8 cellular contexts compared by ENCODE assay signal in genomic region chr12:76033116-76034001, GRCh38. TPM values are rescaled to one million over a fixed set of nuclear protein-coding genes. Genes with fewer than 3 reads are reported as not detected.
DNase-seq lines count a peak whose midpoint lies in the region; ATAC-seq and TF ChIP-seq lines count a peak whose summit lies in the region.

No MANE protein-coding gene starts in this region.

- in situ Hi-C loops in astrocyte of the spinal cord (cut with HindIII; ENCODE audit: low sequenced_read_pairs) = no loop called here

- CTCF ChIA-PET in activated naive CD4-positive, alpha-beta T cell treated with anti-CD3 and anti-CD28 coated beads, Interleukin-2, amount 10 ng/mL, durations not matched to agents 7 days and 5 days (lab: Charles Lee) = interaction anchor here (0.6 to 6.7 kb wide), 7 partner anchors 12 to 548 kb away, joined by 3 to 81 read pairs (median 3); no protein-coding TSS in a partner anchor
- CTCF ChIA-PET in activated naive CD4-positive, alpha-beta T cell treated with anti-CD3 and anti-CD28 coated beads for 36 hours (lab: Charles Lee) = interaction anchor here (0.7 to 2.6 kb wide), 10 partner anchors 13 to 553 kb away, joined by 3 to 15 read pairs (median 5); no protein-coding TSS in a partner anchor

- H3K36me3 ChIP-seq in liver (ENCODE audit: control insufficient read depth in 4 of 4, insufficient read depth in 3 of 4, low read depth in 1 of 4, low read length in 3 of 4) = no peaks in the 10 kb centered on the region
- H3K36me3 ChIP-seq in mucosa of descending colon (ENCODE audit: low read depth) = no peaks in the 10 kb centered on the region

- TF ChIP-seq CTCF in astrocyte of the spinal cord (IDR thresholded peaks at IDR 0.05; ENCODE audit: low read depth, low read length) (no peak), liver (IDR thresholded peaks at IDR 0.05; ENCODE audit: low read depth, low read length, missing input control) (no peak), type B pancreatic cell (conservative IDR thresholded peaks at IDR 0.05) (no peak), mucosa of descending colon (IDR thresholded peaks at IDR 0.05) (no peak)

- H3K4me1 ChIP-seq in liver (ENCODE audit: control insufficient read depth in 4 of 4, insufficient read depth in 4 of 4, low read length in 3 of 4) (peaks cover 0 to 11% (median 4%) of the 10 kb centered on the region in 4 donors), mucosa of descending colon (ENCODE audit: low read depth) (peaks cover 9% of the 10 kb centered on the region)

- H3K4me3 Mint-ChIP-seq in activated naive CD4-positive, alpha-beta T cell treated with anti-CD3 and anti-CD28 coated beads, Interleukin-2, amount 10 ng/mL, durations not matched to agents 7 days and 5 days = peak overlapping the region; percentile 84
- H3K4me3 Mint-ChIP-seq in activated naive CD4-positive, alpha-beta T cell treated with anti-CD3 and anti-CD28 coated beads for 36 hours = no peak overlapping the region
- H3K4me3 Mint-ChIP-seq in type B pancreatic cell = peak overlapping the region; percentile 94

- no peak overlapping the region for H3K27ac Mint-ChIP-seq in activated naive CD4-positive, alpha-beta T cell treated with anti-CD3 and anti-CD28 coated beads, Interleukin-2, amount 10 ng/mL, durations not matched to agents 7 days and 5 days
- H3K27ac Mint-ChIP-seq in activated naive CD4-positive, alpha-beta T cell treated with anti-CD3 and anti-CD28 coated beads for 36 hours = no peak overlapping the region
- peak overlapping the region; percentile 94 for H3K27ac Mint-ChIP-seq in type B pancreatic cell

- no peaks in the 10 kb centered on the region for H3K27me3 ChIP-seq in liver (ENCODE audit: control insufficient read depth in 4 of 4, insufficient read depth in 4 of 4, low read length in 3 of 4)

- TF ChIP-seq RAD21 in liver (IDR thresholded peaks at IDR 0.05) = no peak

- WGBS in liver = 84% methylated on average over 4 of the region's 4 CpGs

- peak overlapping the region; percentile 96 to 99 for H3K27ac ChIP-seq in liver (ENCODE audit: low read depth in 1 of 2, low read length in 2 of 2)

- no peak for DNase-seq in activated naive CD4-positive, alpha-beta T cell treated with anti-CD3 and anti-CD28 coated beads, Interleukin-2, amount 10 ng/mL, durations not matched to agents 7 days and 5 days
- no peak for DNase-seq in activated naive CD4-positive, alpha-beta T cell treated with anti-CD3 and anti-CD28 coated beads for 36 hours
- DNase-seq in astrocyte of the spinal cord (ENCODE audit: low read depth, low spot score) = peak; percentile 45
- no peak for DNase-seq in type B pancreatic cell (ENCODE audit: extremely low spot score, unreplicated experiment)
- DNase-seq in pons (ENCODE audit: low spot score) = no peak
- DNase-seq in mucosa of descending colon = no peak

- H3K27me3 Mint-ChIP-seq in activated naive CD4-positive, alpha-beta T cell treated with anti-CD3 and anti-CD28 coated beads, Interleukin-2, amount 10 ng/mL, durations not matched to agents 7 days and 5 days = peaks cover 33% of the 10 kb centered on the region
- no peaks in the 10 kb centered on the region for H3K27me3 Mint-ChIP-seq in activated naive CD4-positive, alpha-beta T cell treated with anti-CD3 and anti-CD28 coated beads for 36 hours (ENCODE audit: low read depth)
- H3K27me3 Mint-ChIP-seq in type B pancreatic cell = no peaks in the 10 kb centered on the region

- H3K9me3 Mint-ChIP-seq in activated naive CD4-positive, alpha-beta T cell treated with anti-CD3 and anti-CD28 coated beads, Interleukin-2, amount 10 ng/mL, durations not matched to agents 7 days and 5 days = no peaks in the 10 kb centered on the region
- no peaks in the 10 kb centered on the region for H3K9me3 Mint-ChIP-seq in activated naive CD4-positive, alpha-beta T cell treated with anti-CD3 and anti-CD28 coated beads for 36 hours
- H3K9me3 Mint-ChIP-seq in type B pancreatic cell = no peaks in the 10 kb centered on the region

- peaks cover 2% of the 10 kb centered on the region for H3K36me3 Mint-ChIP-seq in activated naive CD4-positive, alpha-beta T cell treated with anti-CD3 and anti-CD28 coated beads, Interleukin-2, amount 10 ng/mL, durations not matched to agents 7 days and 5 days
- peaks cover 5% of the 10 kb centered on the region for H3K36me3 Mint-ChIP-seq in activated naive CD4-positive, alpha-beta T cell treated with anti-CD3 and anti-CD28 coated beads for 36 hours (ENCODE audit: low read depth)
- H3K36me3 Mint-ChIP-seq in type B pancreatic cell = peaks cover 28% of the 10 kb centered on the region

- no peak for ATAC-seq in mucosa of descending colon
- no peak for ATAC-seq in HG03460 (IDR thresholded peaks at IDR 0.05; ENCODE audit: unreplicated experiment)

- intact Hi-C loops in activated naive CD4-positive, alpha-beta T cell treated with anti-CD3 and anti-CD28 coated beads for 36 hours (cut with micrococcal nuclease) = loop anchor here (5.0 kb wide), 2 partner anchors 391 to 1346 kb away; no protein-coding TSS in a partner anchor
- intact Hi-C loops in mucosa of descending colon (cut with DNase I, micrococcal nuclease) = loop anchor here in 1 of 2 donors (10.0 kb wide), 1 partner anchor 509 kb away; no protein-coding TSS in a partner anchor

- peaks cover 32% of the 10 kb centered on the region for H3K4me1 Mint-ChIP-seq in activated naive CD4-positive, alpha-beta T cell treated with anti-CD3 and anti-CD28 coated beads, Interleukin-2, amount 10 ng/mL, durations not matched to agents 7 days and 5 days
- H3K4me1 Mint-ChIP-seq in activated naive CD4-positive, alpha-beta T cell treated with anti-CD3 and anti-CD28 coated beads for 36 hours (ENCODE audit: low read depth) = peaks cover 35% of the 10 kb centered on the region
- H3K4me1 Mint-ChIP-seq in type B pancreatic cell (ENCODE audit: unreplicated experiment) = peaks cover 41% of the 10 kb centered on the region

- H3K9ac ChIP-seq in liver (ENCODE audit: low read depth in 1 of 2, low read length in 2 of 2) = peak overlapping the region in 1 of 2 donors; percentile 97

- H3K4me3 ChIP-seq in astrocyte of the spinal cord (ENCODE audit: low read depth, low read length) (peak overlapping the region; percentile 98), liver (ENCODE audit: low read depth in 1 of 3, low read length in 3 of 3) (peak overlapping the region; percentile 10 to 84 (median 80)), mucosa of descending colon (no peak overlapping the region)

- H3K9me3 ChIP-seq in liver (ENCODE audit: control insufficient read depth in 4 of 4, low read length in 3 of 4) = no peaks in the 10 kb centered on the region
- H3K9me3 ChIP-seq in mucosa of descending colon = no peaks in the 10 kb centered on the region

TF ChIP-seq in liver, 16 proteins besides CTCF, POLR2A, EP300 and RAD21:
- no peak for TF ChIP-seq HNF4G (IDR thresholded peaks at IDR 0.05)
- TF ChIP-seq EGR1 (IDR thresholded peaks at IDR 0.05; ENCODE audit: low read depth in 2 of 2) = no peak
- TF ChIP-seq NR2F2 (IDR thresholded peaks at IDR 0.05) = no peak
- no peak for TF ChIP-seq YY1 (IDR thresholded peaks at IDR 0.05)
- no peak for TF ChIP-seq TAF1 (conservative IDR thresholded peaks at IDR 0.05)
- no peak for TF ChIP-seq RXRA (IDR thresholded peaks at IDR 0.05)
- no peak for TF ChIP-seq JUND (IDR thresholded peaks at IDR 0.05)
- TF ChIP-seq, protein P1, sequence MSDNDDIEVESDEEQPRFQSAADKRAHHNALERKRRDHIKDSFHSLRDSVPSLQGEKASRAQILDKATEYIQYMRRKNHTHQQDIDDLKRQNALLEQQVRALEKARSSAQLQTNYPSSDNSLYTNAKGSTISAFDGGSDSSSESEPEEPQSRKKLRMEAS (IDR thresholded peaks at IDR 0.05) = no peak
- no peak for TF ChIP-seq FOXA1 (IDR thresholded peaks at IDR 0.05)
- TF ChIP-seq, protein P2, sequence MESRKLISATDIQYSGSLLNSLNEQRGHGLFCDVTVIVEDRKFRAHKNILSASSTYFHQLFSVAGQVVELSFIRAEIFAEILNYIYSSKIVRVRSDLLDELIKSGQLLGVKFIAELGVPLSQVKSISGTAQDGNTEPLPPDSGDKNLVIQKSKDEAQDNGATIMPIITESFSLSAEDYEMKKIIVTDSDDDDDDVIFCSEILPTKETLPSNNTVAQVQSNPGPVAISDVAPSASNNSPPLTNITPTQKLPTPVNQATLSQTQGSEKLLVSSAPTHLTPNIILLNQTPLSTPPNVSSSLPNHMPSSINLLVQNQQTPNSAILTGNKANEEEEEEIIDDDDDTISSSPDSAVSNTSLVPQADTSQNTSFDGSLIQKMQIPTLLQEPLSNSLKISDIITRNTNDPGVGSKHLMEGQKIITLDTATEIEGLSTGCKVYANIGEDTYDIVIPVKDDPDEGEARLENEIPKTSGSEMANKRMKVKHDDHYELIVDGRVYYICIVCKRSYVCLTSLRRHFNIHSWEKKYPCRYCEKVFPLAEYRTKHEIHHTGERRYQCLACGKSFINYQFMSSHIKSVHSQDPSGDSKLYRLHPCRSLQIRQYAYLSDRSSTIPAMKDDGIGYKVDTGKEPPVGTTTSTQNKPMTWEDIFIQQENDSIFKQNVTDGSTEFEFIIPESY (IDR thresholded peaks at IDR 0.05) = no peak
- no peak for TF ChIP-seq SP1 (IDR thresholded peaks at IDR 0.05)
- no peak for TF ChIP-seq GABPA (IDR thresholded peaks at IDR 0.05 in 1 of 2, conservative IDR thresholded peaks at IDR 0.05 in 1 of 2)
- TF ChIP-seq HNF4A (conservative IDR thresholded peaks at IDR 0.05) = no peak
- TF ChIP-seq, protein P3, sequence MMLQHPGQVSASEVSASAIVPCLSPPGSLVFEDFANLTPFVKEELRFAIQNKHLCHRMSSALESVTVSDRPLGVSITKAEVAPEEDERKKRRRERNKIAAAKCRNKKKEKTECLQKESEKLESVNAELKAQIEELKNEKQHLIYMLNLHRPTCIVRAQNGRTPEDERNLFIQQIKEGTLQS (IDR thresholded peaks at IDR 0.05) = no peak
TF ChIP-seq in liver: peak in this region for 0.

RNA-seq across cellular contexts. Expression of gene PHLDA1, which starts 1.8 kb away (rescaled TPM):
- total RNA-seq in activated naive CD4-positive, alpha-beta T cell treated with anti-CD3 and anti-CD28 coated beads for 36 hours = 1 to 10 TPM; 2.7 to 2.8 TPM
- total RNA-seq in liver (10 to 100 TPM in 1 of 2 donors, 1 to 10 TPM in 1; 4.5 to 11.5 TPM), type B pancreatic cell (ENCODE audit: low replicate concordance) (67.5 and 108 TPM in 2 replicates), mucosa of descending colon (1 to 10 TPM; 2.2 to 8.8 (median 3.5) TPM)
- polyA plus RNA-seq in liver = 1 to 10 TPM; 2.8 to 6.9 TPM

RNA-seq across cellular contexts. Expression of gene NAP1L1, which starts 51.1 kb away (rescaled TPM):
- total RNA-seq in activated naive CD4-positive, alpha-beta T cell treated with anti-CD3 and anti-CD28 coated beads for 36 hours = 1,000 to 10,000 TPM; 1,078 to 1,092 TPM
- total RNA-seq in liver (10 to 100 TPM; 38.1 to 74.7 TPM), type B pancreatic cell (ENCODE audit: low replicate concordance) (563 and 883 TPM in 2 replicates), mucosa of descending colon (100 to 1,000 TPM in 2 of 3 donors, 10 to 100 TPM in 1; 81.4 to 310 (median 142) TPM)
- 10 to 100 TPM; 36.6 to 46.6 TPM for polyA plus RNA-seq in liver
